In the genomic region with DNA sequence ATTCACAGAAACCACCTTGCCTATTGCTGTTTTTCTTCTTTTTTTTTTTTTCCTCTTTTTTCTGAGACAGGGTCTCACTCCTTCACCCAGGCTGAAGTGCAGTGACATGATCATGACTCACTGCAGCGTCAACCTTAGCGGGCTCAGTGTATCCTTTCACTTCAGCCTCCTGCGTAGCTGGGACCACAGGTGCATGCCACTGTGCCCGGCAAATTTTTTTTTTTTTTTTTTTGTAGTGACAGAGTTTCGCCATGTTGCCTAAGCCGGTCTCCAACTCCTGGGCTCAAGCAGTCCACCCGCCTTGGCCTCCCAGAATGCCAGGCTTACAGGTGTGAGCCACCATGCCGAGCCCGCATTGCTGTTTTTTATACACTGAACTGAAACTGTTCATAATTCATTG, we compare ENCODE assay signal across 8 cellular contexts. TPM values are rescaled to one million over a fixed set of nuclear protein-coding genes. Genes with fewer than 3 reads are reported as not detected.
DNase-seq lines count a peak whose midpoint lies in the region; ATAC-seq, FAIRE-seq and TF ChIP-seq lines count a peak whose summit lies in the region.

No MANE protein-coding gene starts in this region.

- H3K36me3 Mint-ChIP-seq in activated naive CD8-positive, alpha-beta T cell = no peaks in the 10 kb centered on the region

- H3K27ac Mint-ChIP-seq in activated naive CD8-positive, alpha-beta T cell = peak overlapping the region; percentile 82

- ATAC-seq in GM21367 (IDR thresholded peaks at IDR 0.05; ENCODE audit: unreplicated experiment) (peak; percentile 55), HG03520 (IDR thresholded peaks at IDR 0.05; ENCODE audit: unreplicated experiment) (no peak)

- no peak for TF ChIP-seq POLR2A in Peyer's patch (IDR thresholded peaks at IDR 0.05)
- TF ChIP-seq POLR2A in H54 (IDR thresholded peaks at IDR 0.05; ENCODE audit: low read depth, low read length) = no peak

- H3K4me1 ChIP-seq in Peyer's patch = peaks cover 0 to 22% (median 11%) of the 10 kb centered on the region in 4 donors

- no peaks in the 10 kb centered on the region for H3K27me3 ChIP-seq in Peyer's patch

- peaks cover 90% of the 10 kb centered on the region for H3K4me1 Mint-ChIP-seq in activated naive CD8-positive, alpha-beta T cell (ENCODE audit: low read depth)

- H3K9me3 ChIP-seq in Peyer's patch = no peaks in the 10 kb centered on the region

- DNase-seq in Peyer's patch = peak in 2 of 3 donors; percentile 63 to 71
- peak; percentile 24 to 49 for DNase-seq in stimulated activated CD4-positive, alpha-beta T cell treated with anti-CD3 and anti-CD28 coated beads, Interleukin-4, amount 100 ng/mL, for 48 hours (ENCODE audit: low read depth in 2 of 2)
- no peak for DNase-seq in NCI-H1694 (lab: John Stamatoyannopoulos, UW)
- DNase-seq in H54 (ENCODE audit: insufficient read length, low spot score) = no peak
- DNase-seq in NCI-H526 treated with DMSO at 0.1 percent for 48 hours (lab: John Stamatoyannopoulos, UW) = no peak

- H3K9me3 Mint-ChIP-seq in activated naive CD8-positive, alpha-beta T cell (ENCODE audit: low read depth) = no peaks in the 10 kb centered on the region

- no peak for TF ChIP-seq CTCF in Peyer's patch (IDR thresholded peaks at IDR 0.05)

- H3K27ac ChIP-seq in Peyer's patch = peak overlapping the region in 2 of 4 donors; percentile 14 to 66

- H3K27me3 Mint-ChIP-seq in activated naive CD8-positive, alpha-beta T cell = no peaks in the 10 kb centered on the region

- H3K36me3 ChIP-seq in Peyer's patch = no peaks in the 10 kb centered on the region

- H3K4me3 ChIP-seq in Peyer's patch = peak overlapping the region in 1 of 4 donors; percentile 10

- FAIRE-seq in H54 (lab: Jason Lieb, UNC) = no peak

- H3K4me3 Mint-ChIP-seq in activated naive CD8-positive, alpha-beta T cell = peak overlapping the region; percentile 42

RNA-seq across cellular contexts. Expression of a gene that starts 13.8 kb away (rescaled TPM):
- total RNA-seq in Peyer's patch = 10 to 100 TPM; 12.8 to 55.3 (median 17.4) TPM

Comparison
In these comparisons a context has a peak if more than half of its experiments do, and no peak if none do; other contexts are left out.
1. DNase-seq: peak in Peyer's patch (2 of 3) and stimulated activated CD4-positive, alpha-beta T cell treated with anti-CD3 and anti-CD28 coated beads, Interleukin-4, amount 100 ng/mL, for 48 hours (2 of 2); none in NCI-H1694 (single experiment), H54 (single experiment) and NCI-H526 treated with DMSO at 0.1 percent for 48 hours (single experiment).